1 cellular context compared by ENCODE assay signal in genomic region chr16:74556375-74556922, GRCh38.
TF ChIP-seq lines count a peak whose summit lies in the region.

No MANE protein-coding gene starts in this region.

TF ChIP-seq in WTC11, 78 proteins besides CTCF, POLR2A, EP300 and RAD21 (continued from another document):
- TF ChIP-seq, protein P1, sequence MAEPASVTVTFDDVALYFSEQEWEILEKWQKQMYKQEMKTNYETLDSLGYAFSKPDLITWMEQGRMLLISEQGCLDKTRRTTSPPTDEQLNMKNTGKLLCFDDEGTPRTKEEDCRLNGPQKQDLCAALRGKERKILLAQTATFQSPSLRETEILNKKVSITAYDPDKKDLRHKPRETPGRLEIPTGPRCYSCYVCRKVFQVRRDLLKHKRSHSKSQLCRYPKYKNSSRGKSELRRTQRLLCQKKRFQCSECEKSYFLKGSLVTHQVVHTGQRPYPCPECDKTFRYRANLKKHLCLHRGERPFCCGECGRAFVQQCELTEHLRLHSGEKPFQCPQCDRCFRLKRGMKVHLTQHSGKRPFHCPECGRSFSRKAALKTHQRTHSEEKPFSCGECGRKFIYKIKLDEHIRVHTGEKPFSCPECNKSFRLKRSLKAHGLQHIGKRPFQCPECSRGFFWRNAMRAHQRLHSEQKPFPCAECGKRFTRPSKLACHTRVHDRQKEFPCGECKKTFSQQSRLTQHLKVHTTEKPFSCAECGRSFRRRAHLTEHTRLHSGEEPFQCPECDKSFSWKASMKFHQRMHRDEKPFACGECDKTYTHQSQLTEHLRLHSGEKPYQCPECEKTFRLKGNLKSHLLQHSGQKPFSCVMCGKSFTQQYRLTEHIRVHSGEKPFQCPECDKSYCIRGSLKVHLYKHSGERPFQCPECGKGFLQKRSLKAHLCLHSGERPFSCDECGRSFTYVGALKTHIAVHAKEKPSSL (CRISPR knock-in tag; conservative IDR thresholded peaks at IDR 0.05) = no peak
